In the genomic region with DNA sequence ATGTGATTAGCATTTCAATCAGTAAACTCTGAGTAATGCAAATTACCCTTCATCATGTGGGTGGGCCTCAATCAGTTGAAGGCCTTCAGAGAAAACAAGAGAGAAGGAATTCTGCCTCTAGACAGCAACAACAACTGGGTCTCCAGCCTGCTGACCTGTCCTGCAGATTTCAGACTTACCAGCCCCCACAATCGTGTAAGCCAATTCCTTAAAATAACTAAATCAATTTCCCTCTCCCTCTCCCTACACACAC, we compare ENCODE assay signal across 21 cellular contexts.
"Had no signal": no experiment of that assay in that cellular context is flagged by ENCODE, and none has a peak within 500 bp of the region (broad histone marks: within the 10 kb centered on the region; RNA-seq: fewer than 3 reads in every experiment).

No MANE protein-coding gene starts in this region.

- ATAC-seq: activated CD8-positive, alpha-beta memory T cell treated with anti-CD3 and anti-CD28 coated beads, Interleukin-2, amount 10 ng/mL, durations not matched to agents 7 days and 5 days; gastroesophageal sphincter; mucosa of descending colon; sciatic nerve had no signal

- H3K4me3 Mint-ChIP-seq: activated B cell treated with CpG ODN at 0.5 μM for 24 hours; activated CD8-positive, alpha-beta memory T cell treated with anti-CD3 and anti-CD28 coated beads, Interleukin-2, amount 10 ng/mL, durations not matched to agents 7 days and 5 days had no signal

- FAIRE-seq: bronchial epithelial cell, pancreas had no signal

- H3K4me3 ChIP-seq: adrenal gland, esophagus muscularis mucosa, gastroesophageal sphincter, heart right ventricle, mucosa of descending colon, pancreas, smooth muscle cell, upper lobe of right lung had no signal

- H3K27ac Mint-ChIP-seq: activated B cell treated with CpG ODN at 0.5 μM for 24 hours; activated CD4-positive, alpha-beta memory T cell treated with anti-CD3 and anti-CD28 coated beads, Interleukin-2, amount 10 ng/mL, durations not matched to agents 7 days and 5 days; activated CD8-positive, alpha-beta memory T cell treated with anti-CD3 and anti-CD28 coated beads, Interleukin-2, amount 10 ng/mL, durations not matched to agents 7 days and 5 days had no signal

- DNase-seq: activated B cell treated with CpG ODN at 0.5 μM for 24 hours; activated CD4-positive, alpha-beta memory T cell treated with anti-CD3 and anti-CD28 coated beads, Interleukin-2, amount 10 ng/mL, durations not matched to agents 7 days and 5 days; activated CD4-positive, alpha-beta T cell treated with anti-CD3 and anti-CD28 coated beads for 48 hours; activated CD8-positive, alpha-beta memory T cell treated with anti-CD3 and anti-CD28 coated beads, Interleukin-2, amount 10 ng/mL, durations not matched to agents 7 days and 5 days; activated effector memory CD4-positive, alpha-beta T cell treated with anti-CD3 and anti-CD28 coated beads, Interleukin-2, amount 50 U/mL, for 16 hours; effector CD8-positive, alpha-beta T cell; heart right ventricle; kidney glomerular epithelial cell; left ventricle myocardium superior; mucosa of descending colon; naive B cell; pancreas; stimulated activated CD4-positive, alpha-beta T cell treated with anti-CD3 and anti-CD28 coated beads, Interleukin-4, amount 100 ng/mL, for 1 hour; upper lobe of right lung had no signal

- H3K9me3 Mint-ChIP-seq: activated B cell treated with CpG ODN at 0.5 μM for 24 hours; activated CD4-positive, alpha-beta memory T cell treated with anti-CD3 and anti-CD28 coated beads, Interleukin-2, amount 10 ng/mL, durations not matched to agents 7 days and 5 days; naive B cell had no signal

- H3K27me3 Mint-ChIP-seq: activated B cell treated with CpG ODN at 0.5 μM for 24 hours; activated CD4-positive, alpha-beta memory T cell treated with anti-CD3 and anti-CD28 coated beads, Interleukin-2, amount 10 ng/mL, durations not matched to agents 7 days and 5 days; activated CD8-positive, alpha-beta memory T cell treated with anti-CD3 and anti-CD28 coated beads, Interleukin-2, amount 10 ng/mL, durations not matched to agents 7 days and 5 days; naive B cell had no signal

- H3K9me3 ChIP-seq: adrenal gland, esophagus muscularis mucosa, gastroesophageal sphincter, heart right ventricle, mucosa of descending colon, neutrophil, pancreas, upper lobe of right lung had no signal

- H3K36me3 ChIP-seq: pancreas had no signal

- H3K27me3 ChIP-seq: adrenal gland, esophagus muscularis mucosa, gastroesophageal sphincter, heart right ventricle, neutrophil, pancreas, upper lobe of right lung had no signal

- H3K4me1 Mint-ChIP-seq: activated CD8-positive, alpha-beta memory T cell treated with anti-CD3 and anti-CD28 coated beads, Interleukin-2, amount 10 ng/mL, durations not matched to agents 7 days and 5 days had no signal

- H3K27ac ChIP-seq: adrenal gland, esophagus muscularis mucosa, gastroesophageal sphincter, upper lobe of right lung had no signal

- H3K4me2 ChIP-seq: smooth muscle cell had no signal
